ENCODE assay signal across 24 cellular contexts in genomic region chr11:133012803-133013202, GRCh38.
"Had no signal": no experiment of that assay in that cellular context is flagged by ENCODE, and none has a peak within 500 bp of the region (broad histone marks: within the 10 kb centered on the region; RNA-seq: fewer than 3 reads in every experiment).

No MANE protein-coding gene starts in this region.

- H3K4me1 ChIP-seq: colonic mucosa, esophagus squamous epithelium, gastrocnemius medialis, heart right ventricle, lower lobe of right lung had no signal

- H3K4me3 ChIP-seq: colonic mucosa, esophagus squamous epithelium, gastrocnemius medialis, heart right ventricle, left ventricle myocardium inferior, lower lobe of right lung, mucosa of descending colon had no signal

- ATAC-seq: effector memory CD8-positive, alpha-beta T cell; esophagus mucosa; gastrocnemius medialis; heart right ventricle; left cardiac atrium; lower lobe of right lung; mucosa of descending colon had no signal

- H3K36me3 ChIP-seq: colonic mucosa, esophagus squamous epithelium, gastrocnemius medialis, heart right ventricle, left ventricle myocardium inferior, lower lobe of right lung had no signal

- H3K9me3 ChIP-seq: colonic mucosa, esophagus squamous epithelium, gastrocnemius medialis, heart right ventricle, left ventricle myocardium inferior, lower lobe of right lung, mucosa of descending colon had no signal

- FAIRE-seq: endometrium, islet of Langerhans, keratinocyte had no signal

- H3K27ac ChIP-seq: colonic mucosa, epithelial cell of prostate, esophagus squamous epithelium, gastrocnemius medialis, heart right ventricle, left ventricle myocardium inferior, lower lobe of right lung had no signal

- H3K27me3 ChIP-seq: colonic mucosa, esophagus squamous epithelium, gastrocnemius medialis had no signal

- DNase-seq: colonic mucosa; cortex of kidney; effector CD8-positive, alpha-beta T cell; effector memory CD8-positive, alpha-beta T cell; endodermal cell; erythroblast; esophagus squamous epithelium; foreskin fibroblast; foreskin melanocyte; gastrocnemius medialis; glutamatergic neuron; head of caudate nucleus; heart right ventricle; hippocampal formation; left cardiac atrium; left ventricle myocardium inferior; lower lobe of right lung; mesenchymal stem cell; mucosa of descending colon had no signal
